ENCODE assay signal across 1 cellular context in the genomic region with DNA sequence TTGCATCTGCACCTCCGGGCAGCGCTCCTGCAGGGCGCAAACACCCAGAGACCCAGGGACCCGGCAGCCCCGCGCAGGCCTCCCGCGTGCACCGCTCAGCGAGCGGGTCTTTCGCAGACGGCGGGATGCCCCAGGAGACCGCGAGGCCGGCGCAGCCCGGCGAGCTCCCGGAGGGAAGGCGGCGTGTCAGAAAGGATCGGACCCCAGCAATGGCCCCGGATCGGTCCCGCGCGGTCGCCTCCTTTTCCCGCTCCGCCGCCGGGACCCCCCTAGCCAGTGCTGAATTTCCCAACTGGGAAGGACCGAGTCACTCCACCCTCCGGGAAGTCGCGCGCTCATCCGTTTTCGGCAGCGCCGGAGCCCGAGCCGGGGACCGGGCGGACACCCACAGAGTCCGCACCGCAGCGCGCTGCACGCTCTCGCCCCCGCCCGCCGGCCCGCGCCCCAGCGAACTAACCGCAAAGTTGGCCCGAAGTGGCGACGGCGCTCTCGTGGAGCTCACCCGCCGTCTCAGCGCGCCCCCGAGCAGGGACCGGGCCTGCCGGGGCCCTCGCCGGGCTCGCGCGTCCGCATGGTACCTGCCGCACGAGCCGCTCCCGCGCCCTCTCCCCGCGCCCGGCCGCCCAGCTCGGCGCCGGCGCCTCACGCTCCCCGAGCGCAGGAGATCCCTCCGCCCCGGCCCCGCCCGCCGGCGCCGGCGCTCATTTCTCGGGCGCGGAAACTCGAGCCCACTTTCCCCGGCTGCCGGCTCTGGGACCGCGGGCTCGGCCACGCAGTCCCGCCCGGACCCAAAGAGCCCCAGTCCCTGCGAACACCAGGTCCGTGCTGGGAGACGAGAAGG.
TF ChIP-seq lines count a peak whose summit lies in the region.

Gene FAT1 (minus strand): TSS at position 650 of the 841 bp plus-strand sequence. CDS start 14,029 bp downstream, outside the sequence.

TF ChIP-seq in HEK293, 187 proteins besides CTCF, POLR2A, EP300 and RAD21 (continued from another document and continues in another):
- TF ChIP-seq ZNF645 (tag by site-specific recombination; IDR thresholded peaks at IDR 0.05) (no peak), ZNF707 (tag by site-specific recombination; IDR thresholded peaks at IDR 0.05) (no peak), ZNF48 (tag by site-specific recombination; IDR thresholded peaks at IDR 0.05) (no peak), REPIN1 (tag by site-specific recombination; IDR thresholded peaks at IDR 0.05; ENCODE audit: low read depth) (no peak), ZNF2 (tag by site-specific recombination; IDR thresholded peaks at IDR 0.05) (no peak), PATZ1 (tag by site-specific recombination; IDR thresholded peaks at IDR 0.05) (no peak), ZNF146 (tag by site-specific recombination; IDR thresholded peaks at IDR 0.05) (no peak), ZBTB1 (tag by site-specific recombination; IDR thresholded peaks at IDR 0.05) (no peak), ZNF513 (tag by site-specific recombination; IDR thresholded peaks at IDR 0.05) (no peak), ZNF529 (tag by site-specific recombination; IDR thresholded peaks at IDR 0.05; ENCODE audit: insufficient replicate concordance) (no peak), ELK4 (IDR thresholded peaks at IDR 0.05; ENCODE audit: borderline replicate concordance, low read depth, low read length) (no peak), ZBTB10 (tag by site-specific recombination; IDR thresholded peaks at IDR 0.05) (peak; percentile 48; the same call in 1 of the 2 replicates), ZNF155 (tag by site-specific recombination; IDR thresholded peaks at IDR 0.05) (no peak), ZNF580 (tag by site-specific recombination; IDR thresholded peaks at IDR 0.05) (no peak), ZNF391 (tag by site-specific recombination; IDR thresholded peaks at IDR 0.05; ENCODE audit: borderline replicate concordance, low read depth) (no peak), ZNF623 (tag by site-specific recombination; IDR thresholded peaks at IDR 0.05) (no peak), ZNF394 (tag by site-specific recombination; IDR thresholded peaks at IDR 0.05; ENCODE audit: borderline replicate concordance) (no peak), ZNF530 (tag by site-specific recombination; IDR thresholded peaks at IDR 0.05; ENCODE audit: low read depth) (no peak), ZNF19 (tag by site-specific recombination; IDR thresholded peaks at IDR 0.05; ENCODE audit: low read depth) (no peak), INSM2 (tag by site-specific recombination; IDR thresholded peaks at IDR 0.05) (no peak), RBAK (tag by site-specific recombination; IDR thresholded peaks at IDR 0.05) (no peak), ZEB2 (tag by site-specific recombination; IDR thresholded peaks at IDR 0.05) (0 out of 2 replicates have a peak, but pooled peaks have one; percentile 20), ZFP37 (tag by site-specific recombination; IDR thresholded peaks at IDR 0.05) (no peak), ZNF571 (tag by site-specific recombination; IDR thresholded peaks at IDR 0.05) (no peak), ZNF324 (tag by site-specific recombination; IDR thresholded peaks at IDR 0.05) (no peak), KLF1 (tag by site-specific recombination; IDR thresholded peaks at IDR 0.05) (no peak), ZNF121 (tag by site-specific recombination; IDR thresholded peaks at IDR 0.05) (no peak), ZFHX2 (tag by site-specific recombination; conservative IDR thresholded peaks at IDR 0.05) (peak; percentile 58), ZNF398 (tag by site-specific recombination; IDR thresholded peaks at IDR 0.05) (peak; percentile 14; the same call in 1 of the 2 replicates), SALL2 (tag by site-specific recombination; IDR thresholded peaks at IDR 0.05; ENCODE audit: borderline replicate concordance) (no peak), ZNF157 (tag by site-specific recombination; IDR thresholded peaks at IDR 0.05) (no peak), ZNF677 (tag by site-specific recombination; IDR thresholded peaks at IDR 0.05) (no peak)
- TF ChIP-seq, protein P1, sequence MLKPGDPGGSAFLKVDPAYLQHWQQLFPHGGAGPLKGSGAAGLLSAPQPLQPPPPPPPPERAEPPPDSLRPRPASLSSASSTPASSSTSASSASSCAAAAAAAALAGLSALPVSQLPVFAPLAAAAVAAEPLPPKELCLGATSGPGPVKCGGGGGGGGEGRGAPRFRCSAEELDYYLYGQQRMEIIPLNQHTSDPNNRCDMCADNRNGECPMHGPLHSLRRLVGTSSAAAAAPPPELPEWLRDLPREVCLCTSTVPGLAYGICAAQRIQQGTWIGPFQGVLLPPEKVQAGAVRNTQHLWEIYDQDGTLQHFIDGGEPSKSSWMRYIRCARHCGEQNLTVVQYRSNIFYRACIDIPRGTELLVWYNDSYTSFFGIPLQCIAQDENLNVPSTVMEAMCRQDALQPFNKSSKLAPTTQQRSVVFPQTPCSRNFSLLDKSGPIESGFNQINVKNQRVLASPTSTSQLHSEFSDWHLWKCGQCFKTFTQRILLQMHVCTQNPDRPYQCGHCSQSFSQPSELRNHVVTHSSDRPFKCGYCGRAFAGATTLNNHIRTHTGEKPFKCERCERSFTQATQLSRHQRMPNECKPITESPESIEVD (tag by site-specific recombination; IDR thresholded peaks at IDR 0.05), result no peak
- TF ChIP-seq, protein P2, sequence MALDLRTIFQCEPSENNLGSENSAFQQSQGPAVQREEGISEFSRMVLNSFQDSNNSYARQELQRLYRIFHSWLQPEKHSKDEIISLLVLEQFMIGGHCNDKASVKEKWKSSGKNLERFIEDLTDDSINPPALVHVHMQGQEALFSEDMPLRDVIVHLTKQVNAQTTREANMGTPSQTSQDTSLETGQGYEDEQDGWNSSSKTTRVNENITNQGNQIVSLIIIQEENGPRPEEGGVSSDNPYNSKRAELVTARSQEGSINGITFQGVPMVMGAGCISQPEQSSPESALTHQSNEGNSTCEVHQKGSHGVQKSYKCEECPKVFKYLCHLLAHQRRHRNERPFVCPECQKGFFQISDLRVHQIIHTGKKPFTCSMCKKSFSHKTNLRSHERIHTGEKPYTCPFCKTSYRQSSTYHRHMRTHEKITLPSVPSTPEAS (tag by site-specific recombination; IDR thresholded peaks at IDR 0.05), result no peak
- TF ChIP-seq, protein P3, sequence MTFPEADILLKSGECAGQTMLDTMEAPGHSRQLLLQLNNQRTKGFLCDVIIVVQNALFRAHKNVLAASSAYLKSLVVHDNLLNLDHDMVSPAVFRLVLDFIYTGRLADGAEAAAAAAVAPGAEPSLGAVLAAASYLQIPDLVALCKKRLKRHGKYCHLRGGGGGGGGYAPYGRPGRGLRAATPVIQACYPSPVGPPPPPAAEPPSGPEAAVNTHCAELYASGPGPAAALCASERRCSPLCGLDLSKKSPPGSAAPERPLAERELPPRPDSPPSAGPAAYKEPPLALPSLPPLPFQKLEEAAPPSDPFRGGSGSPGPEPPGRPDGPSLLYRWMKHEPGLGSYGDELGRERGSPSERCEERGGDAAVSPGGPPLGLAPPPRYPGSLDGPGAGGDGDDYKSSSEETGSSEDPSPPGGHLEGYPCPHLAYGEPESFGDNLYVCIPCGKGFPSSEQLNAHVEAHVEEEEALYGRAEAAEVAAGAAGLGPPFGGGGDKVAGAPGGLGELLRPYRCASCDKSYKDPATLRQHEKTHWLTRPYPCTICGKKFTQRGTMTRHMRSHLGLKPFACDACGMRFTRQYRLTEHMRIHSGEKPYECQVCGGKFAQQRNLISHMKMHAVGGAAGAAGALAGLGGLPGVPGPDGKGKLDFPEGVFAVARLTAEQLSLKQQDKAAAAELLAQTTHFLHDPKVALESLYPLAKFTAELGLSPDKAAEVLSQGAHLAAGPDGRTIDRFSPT (tag by site-specific recombination; IDR thresholded peaks at IDR 0.05), result no peak
